In the genomic region with DNA sequence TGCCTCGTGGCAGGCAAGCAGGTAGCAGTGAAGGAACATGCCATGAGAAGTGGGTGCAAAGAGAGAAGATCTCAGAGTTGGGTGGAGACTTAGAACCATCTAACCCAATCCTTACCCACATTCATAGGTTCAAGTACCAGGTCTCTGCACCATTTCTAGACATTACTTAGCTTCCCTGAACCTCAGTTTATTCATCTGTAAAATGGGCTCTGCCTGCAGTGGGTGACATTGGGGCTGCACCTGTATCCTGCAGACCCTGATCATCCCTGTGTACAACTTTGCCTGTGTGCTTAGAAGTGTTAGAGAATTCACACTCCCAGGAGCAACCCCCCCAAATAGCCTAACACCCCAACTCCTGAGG, we compare ENCODE assay signal across 1 cellular context.
TF ChIP-seq lines count a peak whose summit lies in the region.

No MANE protein-coding gene starts in this region.

TF ChIP-seq in K562, 482 proteins besides CTCF, POLR2A, EP300 and RAD21 (continued from another document):
- TF ChIP-seq, protein P1, sequence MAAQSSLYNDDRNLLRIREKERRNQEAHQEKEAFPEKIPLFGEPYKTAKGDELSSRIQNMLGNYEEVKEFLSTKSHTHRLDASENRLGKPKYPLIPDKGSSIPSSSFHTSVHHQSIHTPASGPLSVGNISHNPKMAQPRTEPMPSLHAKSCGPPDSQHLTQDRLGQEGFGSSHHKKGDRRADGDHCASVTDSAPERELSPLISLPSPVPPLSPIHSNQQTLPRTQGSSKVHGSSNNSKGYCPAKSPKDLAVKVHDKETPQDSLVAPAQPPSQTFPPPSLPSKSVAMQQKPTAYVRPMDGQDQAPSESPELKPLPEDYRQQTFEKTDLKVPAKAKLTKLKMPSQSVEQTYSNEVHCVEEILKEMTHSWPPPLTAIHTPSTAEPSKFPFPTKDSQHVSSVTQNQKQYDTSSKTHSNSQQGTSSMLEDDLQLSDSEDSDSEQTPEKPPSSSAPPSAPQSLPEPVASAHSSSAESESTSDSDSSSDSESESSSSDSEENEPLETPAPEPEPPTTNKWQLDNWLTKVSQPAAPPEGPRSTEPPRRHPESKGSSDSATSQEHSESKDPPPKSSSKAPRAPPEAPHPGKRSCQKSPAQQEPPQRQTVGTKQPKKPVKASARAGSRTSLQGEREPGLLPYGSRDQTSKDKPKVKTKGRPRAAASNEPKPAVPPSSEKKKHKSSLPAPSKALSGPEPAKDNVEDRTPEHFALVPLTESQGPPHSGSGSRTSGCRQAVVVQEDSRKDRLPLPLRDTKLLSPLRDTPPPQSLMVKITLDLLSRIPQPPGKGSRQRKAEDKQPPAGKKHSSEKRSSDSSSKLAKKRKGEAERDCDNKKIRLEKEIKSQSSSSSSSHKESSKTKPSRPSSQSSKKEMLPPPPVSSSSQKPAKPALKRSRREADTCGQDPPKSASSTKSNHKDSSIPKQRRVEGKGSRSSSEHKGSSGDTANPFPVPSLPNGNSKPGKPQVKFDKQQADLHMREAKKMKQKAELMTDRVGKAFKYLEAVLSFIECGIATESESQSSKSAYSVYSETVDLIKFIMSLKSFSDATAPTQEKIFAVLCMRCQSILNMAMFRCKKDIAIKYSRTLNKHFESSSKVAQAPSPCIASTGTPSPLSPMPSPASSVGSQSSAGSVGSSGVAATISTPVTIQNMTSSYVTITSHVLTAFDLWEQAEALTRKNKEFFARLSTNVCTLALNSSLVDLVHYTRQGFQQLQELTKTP (IDR thresholded peaks at IDR 0.05; ENCODE audit: low read depth in 1 of 2, partially characterized antibody in 2 of 2), result no peak
- TF ChIP-seq PHF20 (IDR thresholded peaks at IDR 0.05; ENCODE audit: partially characterized antibody) (peak; percentile 19), CHD2 (IDR thresholded peaks at IDR 0.05; ENCODE audit: low read depth, low read length) (no peak), CBX3 (IDR thresholded peaks at IDR 0.05; ENCODE audit: borderline replicate concordance in 1 of 2, low read length in 2 of 2) (0 out of 3 replicates have a peak, but pooled peaks of 1 of the 2 experiments have one; percentile 22), ZNF408 (CRISPR knock-in tag; IDR thresholded peaks at IDR 0.05; ENCODE audit: low read depth) (no peak), NFATC3 (IDR thresholded peaks at IDR 0.05) (no peak), ZNF3 (CRISPR knock-in tag; IDR thresholded peaks at IDR 0.05) (no peak), KLF10 (CRISPR knock-in tag; IDR thresholded peaks at IDR 0.05) (no peak)
- TF ChIP-seq, protein P2, sequence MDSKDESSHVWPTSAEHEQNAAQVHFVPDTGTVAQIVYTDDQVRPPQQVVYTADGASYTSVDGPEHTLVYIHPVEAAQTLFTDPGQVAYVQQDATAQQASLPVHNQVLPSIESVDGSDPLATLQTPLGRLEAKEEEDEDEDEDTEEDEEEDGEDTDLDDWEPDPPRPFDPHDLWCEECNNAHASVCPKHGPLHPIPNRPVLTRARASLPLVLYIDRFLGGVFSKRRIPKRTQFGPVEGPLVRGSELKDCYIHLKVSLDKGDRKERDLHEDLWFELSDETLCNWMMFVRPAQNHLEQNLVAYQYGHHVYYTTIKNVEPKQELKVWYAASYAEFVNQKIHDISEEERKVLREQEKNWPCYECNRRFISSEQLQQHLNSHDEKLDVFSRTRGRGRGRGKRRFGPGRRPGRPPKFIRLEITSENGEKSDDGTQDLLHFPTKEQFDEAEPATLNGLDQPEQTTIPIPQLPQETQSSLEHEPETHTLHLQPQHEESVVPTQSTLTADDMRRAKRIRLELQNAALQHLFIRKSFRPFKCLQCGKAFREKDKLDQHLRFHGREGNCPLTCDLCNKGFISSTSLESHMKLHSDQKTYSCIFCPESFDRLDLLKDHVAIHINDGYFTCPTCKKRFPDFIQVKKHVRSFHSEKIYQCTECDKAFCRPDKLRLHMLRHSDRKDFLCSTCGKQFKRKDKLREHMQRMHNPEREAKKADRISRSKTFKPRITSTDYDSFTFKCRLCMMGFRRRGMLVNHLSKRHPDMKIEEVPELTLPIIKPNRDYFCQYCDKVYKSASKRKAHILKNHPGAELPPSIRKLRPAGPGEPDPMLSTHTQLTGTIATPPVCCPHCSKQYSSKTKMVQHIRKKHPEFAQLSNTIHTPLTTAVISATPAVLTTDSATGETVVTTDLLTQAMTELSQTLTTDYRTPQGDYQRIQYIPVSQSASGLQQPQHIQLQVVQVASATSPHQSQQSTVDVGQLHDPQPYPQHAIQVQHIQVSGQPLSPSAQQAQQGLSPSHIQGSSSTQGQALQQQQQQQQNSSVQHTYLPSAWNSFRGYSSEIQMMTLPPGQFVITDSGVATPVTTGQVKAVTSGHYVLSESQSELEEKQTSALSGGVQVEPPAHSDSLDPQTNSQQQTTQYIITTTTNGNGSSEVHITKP (IDR thresholded peaks at IDR 0.05; ENCODE audit: partially characterized antibody), result peak; percentile 1
- TF ChIP-seq, protein P3, sequence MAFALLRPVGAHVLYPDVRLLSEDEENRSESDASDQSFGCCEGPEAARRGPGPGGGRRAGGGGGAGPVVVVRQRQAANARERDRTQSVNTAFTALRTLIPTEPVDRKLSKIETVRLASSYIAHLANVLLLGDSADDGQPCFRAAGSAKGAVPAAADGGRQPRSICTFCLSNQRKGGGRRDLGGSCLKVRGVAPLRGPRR (CRISPR knock-in tag; IDR thresholded peaks at IDR 0.05), result no peak
TF ChIP-seq in K562: peak in this region for 11.
